12 cellular contexts compared by ENCODE assay signal in the genomic region with DNA sequence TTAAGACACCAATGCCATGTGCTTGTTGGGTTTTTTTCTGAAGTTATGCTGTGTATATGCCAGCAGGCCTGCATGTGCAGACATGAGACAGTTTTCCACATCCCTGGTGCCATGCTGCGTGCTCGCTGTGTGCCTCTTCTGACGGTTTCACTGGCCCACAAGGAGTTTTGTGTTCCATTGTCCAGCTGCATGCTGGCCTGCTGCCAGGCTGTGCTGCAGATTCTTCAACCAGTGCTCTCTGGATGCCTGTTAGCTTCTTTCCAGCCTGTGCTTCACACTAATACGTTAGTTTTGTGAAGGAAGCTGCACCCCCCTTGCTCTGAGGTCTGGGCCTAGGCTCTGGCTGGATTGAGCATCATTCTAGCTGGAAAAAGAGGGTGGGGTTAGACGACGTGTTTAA. TPM values are rescaled to one million over a fixed set of nuclear protein-coding genes. Genes with fewer than 3 reads are reported as not detected.
A peak's percentile ranks its signal among the peaks of the same experiment; 100 is the strongest.
DNase-seq lines count a peak whose midpoint lies in the region; ATAC-seq and TF ChIP-seq lines count a peak whose summit lies in the region.
"Had no signal": no experiment of that assay in that cellular context is flagged by ENCODE, and none has a peak within 500 bp of the region (broad histone marks: within the 10 kb centered on the region; RNA-seq: fewer than 3 reads in every experiment).

No MANE protein-coding gene starts in this region.

- H3K4me1 Mint-ChIP-seq in activated naive CD4-positive, alpha-beta T cell treated with anti-CD3 and anti-CD28 coated beads for 36 hours (ENCODE audit: low read depth) = peaks cover 91% of the 10 kb centered on the region
- peaks cover 92% of the 10 kb centered on the region for H3K4me1 Mint-ChIP-seq in activated CD8-positive, alpha-beta T cell treated with anti-CD3 and anti-CD28 coated beads for 36 hours (ENCODE audit: low read depth)

- peak overlapping the region; percentile 94 for H3K27ac Mint-ChIP-seq in activated naive CD4-positive, alpha-beta T cell treated with anti-CD3 and anti-CD28 coated beads for 36 hours
- H3K27ac Mint-ChIP-seq in activated CD8-positive, alpha-beta T cell treated with anti-CD3 and anti-CD28 coated beads for 36 hours = peak overlapping the region; percentile 99

- H3K4me3 ChIP-seq in transverse colon = no peak overlapping the region
- H3K4me3 ChIP-seq: cardiac muscle cell had no signal

- no peaks in the 10 kb centered on the region for H3K9me3 ChIP-seq in transverse colon

- peak; percentile 4 for DNase-seq in activated naive CD4-positive, alpha-beta T cell treated with anti-CD3 and anti-CD28 coated beads for 36 hours
- DNase-seq in activated naive CD4-positive, alpha-beta T cell (lab: John Stamatoyannopoulos, UW) = no peak
- no peak for DNase-seq in activated CD8-positive, alpha-beta T cell treated with anti-CD3 and anti-CD28 coated beads for 36 hours
- peak; percentile 83 for DNase-seq in left ventricle myocardium superior
- no peak for DNase-seq in transverse colon
- DNase-seq in cerebellar nuclear complex (lab: John Stamatoyannopoulos, UW) = no peak
- DNase-seq in stimulated activated naive CD4-positive, alpha-beta T cell treated with Interleukin-2 at 50 U/mL for 16 hours (lab: John Stamatoyannopoulos, UW) = no peak
- DNase-seq: NCI-H1092 treated with DMSO at 0.1 percent for 48 hours, NCI-H524, occipital lobe had no signal

- TF ChIP-seq EP300 in transverse colon (IDR thresholded peaks at IDR 0.05; ENCODE audit: low read depth) = no peak

- TF ChIP-seq CTCF in activated CD8-positive, alpha-beta T cell treated with anti-CD3 and anti-CD28 coated beads for 36 hours (IDR thresholded peaks at IDR 0.05) = no peak
- no peak for TF ChIP-seq CTCF in transverse colon (IDR thresholded peaks at IDR 0.05)

- no peaks in the 10 kb centered on the region for H3K27me3 ChIP-seq in transverse colon
- H3K27me3 ChIP-seq: cardiac muscle cell had no signal

- H3K36me3 ChIP-seq in transverse colon = no peaks in the 10 kb centered on the region
- H3K36me3 ChIP-seq: cardiac muscle cell had no signal

- intact Hi-C loops in activated naive CD4-positive, alpha-beta T cell treated with anti-CD3 and anti-CD28 coated beads for 36 hours (cut with micrococcal nuclease) = loop anchor here (1.0 to 5.0 kb wide), 3 partner anchors 13 to 464 kb away; partner anchors contain the start of gene TMEM131
- intact Hi-C loops in activated CD8-positive, alpha-beta T cell treated with anti-CD3 and anti-CD28 coated beads for 36 hours (cut with micrococcal nuclease) = no loop called here
- intact Hi-C loops in left ventricle myocardium superior (cut with micrococcal nuclease) = no loop called here
- intact Hi-C loops in transverse colon (cut with DNase I; ENCODE audit: low total_unique reads) = no loop called here

- H3K4me3 Mint-ChIP-seq in activated naive CD4-positive, alpha-beta T cell treated with anti-CD3 and anti-CD28 coated beads for 36 hours = no peak overlapping the region
- no peak overlapping the region for H3K4me3 Mint-ChIP-seq in activated CD8-positive, alpha-beta T cell treated with anti-CD3 and anti-CD28 coated beads for 36 hours

- peak overlapping the region; percentile 0 to 69 (median 41) for H3K27ac ChIP-seq in transverse colon
- H3K27ac ChIP-seq: cardiac muscle cell had no signal

- H3K4me1 ChIP-seq in transverse colon = peaks cover 27 to 68% (median 45%) of the 10 kb centered on the region in 4 donors

- no peak for ATAC-seq in activated CD8-positive, alpha-beta T cell treated with anti-CD3 and anti-CD28 coated beads for 36 hours
- ATAC-seq in left ventricle myocardium superior = peak; percentile 10
- no peak for ATAC-seq in GM19463 (IDR thresholded peaks at IDR 0.05; ENCODE audit: unreplicated experiment)

- in situ Hi-C loops in transverse colon (cut with MboI; ENCODE audit: low pct_ligation_motif_present in 1 of 4, low pct_unique_long_range_greater_than_20kb in 1 of 4, low sequenced_read_pairs in 3 of 4) = no loop called here

- CTCF ChIA-PET in activated naive CD4-positive, alpha-beta T cell treated with anti-CD3 and anti-CD28 coated beads for 36 hours (lab: Charles Lee) = no interaction called here
- CTCF ChIA-PET in activated CD8-positive, alpha-beta T cell treated with anti-CD3 and anti-CD28 coated beads for 36 hours (lab: Charles Lee) = interaction anchor here (1.4 to 2.1 kb wide), 4 partner anchors 10 to 50 kb away, joined by 3 to 14 read pairs (median 6); no protein-coding TSS in a partner anchor

- peaks cover 4% of the 10 kb centered on the region for H3K36me3 Mint-ChIP-seq in activated naive CD4-positive, alpha-beta T cell treated with anti-CD3 and anti-CD28 coated beads for 36 hours (ENCODE audit: low read depth)
- H3K36me3 Mint-ChIP-seq in activated CD8-positive, alpha-beta T cell treated with anti-CD3 and anti-CD28 coated beads for 36 hours (ENCODE audit: low read depth) = peaks cover 19% of the 10 kb centered on the region

- H3K9me3 Mint-ChIP-seq in activated naive CD4-positive, alpha-beta T cell treated with anti-CD3 and anti-CD28 coated beads for 36 hours = no peaks in the 10 kb centered on the region
- no peaks in the 10 kb centered on the region for H3K9me3 Mint-ChIP-seq in activated CD8-positive, alpha-beta T cell treated with anti-CD3 and anti-CD28 coated beads for 36 hours

- WGBS in transverse colon (ENCODE audit: low coverage in 1 of 2), 2 donors = 60 to 80% methylated on average over 1 to 6 of the region's 6 CpGs

- H3K27me3 Mint-ChIP-seq in activated naive CD4-positive, alpha-beta T cell treated with anti-CD3 and anti-CD28 coated beads for 36 hours (ENCODE audit: low read depth) = no peaks in the 10 kb centered on the region
- no peaks in the 10 kb centered on the region for H3K27me3 Mint-ChIP-seq in activated CD8-positive, alpha-beta T cell treated with anti-CD3 and anti-CD28 coated beads for 36 hours

- POLR2A ChIA-PET in activated CD8-positive, alpha-beta T cell treated with anti-CD3 and anti-CD28 coated beads for 36 hours (lab: Charles Lee) = interaction anchor here (1.4 to 2.1 kb wide), 4 partner anchors 9 to 18 kb away, joined by 6 to 17 read pairs (median 8); no protein-coding TSS in a partner anchor

- TF ChIP-seq POLR2A in transverse colon (IDR thresholded peaks at IDR 0.05) = no peak

RNA-seq across cellular contexts. Expression of gene INPP4A, which starts 17.0 kb away (rescaled TPM):
- total RNA-seq in activated naive CD4-positive, alpha-beta T cell treated with anti-CD3 and anti-CD28 coated beads for 36 hours = 10 to 100 TPM; 33.1 to 34.8 TPM
- 10 to 100 TPM; 46.7 to 46.9 TPM for total RNA-seq in activated CD8-positive, alpha-beta T cell treated with anti-CD3 and anti-CD28 coated beads for 36 hours
- 16.3 TPM for total RNA-seq in left ventricle myocardium superior
- 10 to 100 TPM; 22.8 to 35.8 (median 25.4) TPM for total RNA-seq in transverse colon

Comparison
In these comparisons a context has a peak if more than half of its experiments do, and no peak if none do; other contexts are left out.
1. DNase-seq: peak in activated naive CD4-positive, alpha-beta T cell treated with anti-CD3 and anti-CD28 coated beads for 36 hours (single experiment) and left ventricle myocardium superior (single experiment); none in activated naive CD4-positive, alpha-beta T cell (0 of 4), activated CD8-positive, alpha-beta T cell treated with anti-CD3 and anti-CD28 coated beads for 36 hours (single experiment), transverse colon (single experiment), cerebellar nuclear complex (0 of 2) and stimulated activated naive CD4-positive, alpha-beta T cell treated with Interleukin-2 at 50 U/mL for 16 hours (single experiment).